8 cellular contexts compared by ENCODE assay signal in genomic region chr15:90872481-90873184, GRCh38. TPM values are rescaled to one million over a fixed set of nuclear protein-coding genes. Genes with fewer than 3 reads are reported as not detected.
DNase-seq lines count a peak whose midpoint lies in the region; ATAC-seq and TF ChIP-seq lines count a peak whose summit lies in the region.

No MANE protein-coding gene starts in this region.

- H3K9me3 Mint-ChIP-seq in Caco-2 (ENCODE audit: unreplicated experiment): no peaks in the 10 kb centered on the region

- H3K4me1 ChIP-seq in Caco-2 (peaks cover 57% of the 10 kb centered on the region), upper lobe of left lung (peaks cover 47 to 62% (median 54%) of the 10 kb centered on the region in 4 donors)

- TF ChIP-seq CTCF in Caco-2 (IDR thresholded peaks at IDR 0.05; ENCODE audit: insufficient read depth in 1 of 2, low read depth in 1 of 2, low read length in 1 of 2, severe bottlenecking in 1 of 2, unreplicated experiment in 1 of 2) (no peak), epithelial cell of esophagus (IDR thresholded peaks at IDR 0.05; ENCODE audit: insufficient read depth, low read depth, low read length, missing control alignments) (no peak), upper lobe of left lung (IDR thresholded peaks at IDR 0.05) (peak in 1 of 6 experiments; percentile 5)

- H3K4me3 ChIP-seq in Caco-2 (ENCODE audit: low read depth, low read length): peak overlapping the region; percentile 58
- peak overlapping the region; percentile 71 for H3K4me3 ChIP-seq in epithelial cell of esophagus (ENCODE audit: low read length)
- H3K4me3 ChIP-seq in upper lobe of left lung: peak overlapping the region; percentile 65 to 94 (median 87)

- peak in 2 of 4 donors; percentile 28 to 51 for TF ChIP-seq POLR2A in upper lobe of left lung (IDR thresholded peaks at IDR 0.05)

- DNase-seq in Caco-2 (no peak), epithelial cell of esophagus (ENCODE audit: low read depth) (peak; percentile 82), myocyte (ENCODE audit: low read depth) (peak; percentile 62), upper lobe of left lung (no peak), AML-193 (lab: John Stamatoyannopoulos, UW) (no peak)
- peak; percentile 79 for DNase-seq in activated CD4-positive, alpha-beta T cell treated with anti-CD3 and anti-CD28 coated beads for 48 hours

- H3K27me3 Mint-ChIP-seq in Caco-2 (ENCODE audit: insufficient read depth, unreplicated experiment): no peaks in the 10 kb centered on the region

- H3K36me3 Mint-ChIP-seq in Caco-2 (ENCODE audit: insufficient read depth, unreplicated experiment): peaks cover 11% of the 10 kb centered on the region

- H3K4me1 Mint-ChIP-seq in Caco-2 (ENCODE audit: low read depth, unreplicated experiment): peaks cover 23% of the 10 kb centered on the region

- ATAC-seq in HG03196 (IDR thresholded peaks at IDR 0.05; ENCODE audit: unreplicated experiment) (peak; percentile 29), upper lobe of left lung (ENCODE audit: low FRiP score in 2 of 2) (peak in 1 of 2 donors; percentile 41), HG03095 (IDR thresholded peaks at IDR 0.05; ENCODE audit: unreplicated experiment) (no peak)

- H3K4me3 Mint-ChIP-seq in Caco-2 (ENCODE audit: unreplicated experiment): peak overlapping the region; percentile 71

- intact Hi-C loops in Caco-2 (cut with micrococcal nuclease; ENCODE audit: unreplicated experiment): loop anchor here (5.0 kb wide), 2 partner anchors 50 to 225 kb away; no protein-coding TSS in a partner anchor

- WGBS in upper lobe of left lung, 2 donors: 13 to 17% methylated on average over 10 to 12 of the region's 12 CpGs

- POLR2A ChIA-PET in Caco-2 (lab: Charles Lee): no interaction called here

- H3K9me3 ChIP-seq in Caco-2 (no peaks in the 10 kb centered on the region), upper lobe of left lung (no peaks in the 10 kb centered on the region)

- peak overlapping the region; percentile 97 to 99 (median 98) for H3K27ac ChIP-seq in upper lobe of left lung

- CTCF ChIA-PET in Caco-2 (lab: Charles Lee): interaction anchor here (2.2 kb wide), 1 partner anchor 59 kb away, joined by 11 read pairs; the partner anchor contains the start of gene HDDC3

- peak overlapping the region; percentile 65 for H3K27ac Mint-ChIP-seq in Caco-2 (ENCODE audit: unreplicated experiment)

- H3K27me3 ChIP-seq in Caco-2 (replicated peaks; ENCODE audit: control insufficient read depth, insufficient read depth, low read length): no peaks in the 10 kb centered on the region
- H3K27me3 ChIP-seq in upper lobe of left lung: no peaks in the 10 kb centered on the region

- no peak for TF ChIP-seq EP300 in upper lobe of left lung (IDR thresholded peaks at IDR 0.05)

- H3K36me3 ChIP-seq in Caco-2 (ENCODE audit: control insufficient read depth, insufficient read depth, low read length): no peaks in the 10 kb centered on the region
- H3K36me3 ChIP-seq in upper lobe of left lung: peaks cover 16 to 23% (median 21%) of the 10 kb centered on the region in 4 donors

- TSS peak; percentile 33 for BruUV-seq in Caco-2 (replicated peaks; lab: Mats Ljungman, UMichigan)

RNA-seq across cellular contexts. Expression of gene FURIN, which starts 4.2 kb away (rescaled TPM):
- total RNA-seq in Caco-2 (2022): 41.5 and 43.0 TPM in 2 replicates
- total RNA-seq in myocyte: 38.5 and 42.1 TPM in 2 replicates
- 51.1 TPM for polyA plus RNA-seq in myocyte (2012)
- 100 to 1,000 TPM in 4 of 6 donors, 10 to 100 TPM in 2; 59.0 to 150 (median 108) TPM for total RNA-seq in upper lobe of left lung

RNA-seq across cellular contexts. Expression of gene FES, which starts 11.7 kb away (rescaled TPM):
- total RNA-seq in Caco-2 (2022): 1.7 and 1.8 TPM in 2 replicates
- total RNA-seq in myocyte: 0.26 and 0.43 TPM in 2 replicates
- 0.23 TPM for polyA plus RNA-seq in myocyte (2012)
- 100 to 1,000 TPM in 2 of 6 donors, 10 to 100 TPM in 4; 33.4 to 144 (median 68.3) TPM for total RNA-seq in upper lobe of left lung

RNA-seq across cellular contexts. Expression of gene MAN2A2, which starts 30.5 kb away (rescaled TPM):
- total RNA-seq in Caco-2 (2022): 64.9 and 69.8 TPM in 2 replicates
- 16.8 and 25.9 TPM in 2 replicates for total RNA-seq in myocyte
- polyA plus RNA-seq in myocyte (2012): 47.3 TPM
- 100 to 1,000 TPM in 2 of 6 donors, 10 to 100 TPM in 4; 36.8 to 219 (median 90.1) TPM for total RNA-seq in upper lobe of left lung

RNA-seq across cellular contexts. Expression of gene HDDC3, which starts 59.7 kb away (rescaled TPM):
- 20.0 and 21.6 TPM in 2 replicates for total RNA-seq in Caco-2 (2022)
- 8.9 and 11.5 TPM in 2 replicates for total RNA-seq in myocyte
- 14.4 TPM for polyA plus RNA-seq in myocyte (2012)
- total RNA-seq in upper lobe of left lung: 10 to 100 TPM in 5 of 6 donors, 1 to 10 TPM in 1; 5.0 to 19.3 (median 12.5) TPM

Comparison
In these comparisons a context has a peak if more than half of its experiments do, and no peak if none do; other contexts are left out.
1. DNase-seq: peak in activated CD4-positive, alpha-beta T cell treated with anti-CD3 and anti-CD28 coated beads for 48 hours (single experiment), epithelial cell of esophagus (single experiment) and myocyte (single experiment); none in Caco-2 (0 of 2), upper lobe of left lung (0 of 2) and AML-193 (0 of 2).
2. RNA of gene FES, which starts 11.7 kb away (total RNA-seq): 33.4 to 144 TPM in upper lobe of left lung; 1.7 to 1.8 TPM in Caco-2 and 0.26 to 0.43 TPM in myocyte; every median in the first group is over 10 times any median in the second.
3. Peak in every context shown above with its lines, with median percentiles within 50 percentile points of each other: H3K4me3 ChIP-seq.